1 cellular context compared by ENCODE assay signal in the genomic region with DNA sequence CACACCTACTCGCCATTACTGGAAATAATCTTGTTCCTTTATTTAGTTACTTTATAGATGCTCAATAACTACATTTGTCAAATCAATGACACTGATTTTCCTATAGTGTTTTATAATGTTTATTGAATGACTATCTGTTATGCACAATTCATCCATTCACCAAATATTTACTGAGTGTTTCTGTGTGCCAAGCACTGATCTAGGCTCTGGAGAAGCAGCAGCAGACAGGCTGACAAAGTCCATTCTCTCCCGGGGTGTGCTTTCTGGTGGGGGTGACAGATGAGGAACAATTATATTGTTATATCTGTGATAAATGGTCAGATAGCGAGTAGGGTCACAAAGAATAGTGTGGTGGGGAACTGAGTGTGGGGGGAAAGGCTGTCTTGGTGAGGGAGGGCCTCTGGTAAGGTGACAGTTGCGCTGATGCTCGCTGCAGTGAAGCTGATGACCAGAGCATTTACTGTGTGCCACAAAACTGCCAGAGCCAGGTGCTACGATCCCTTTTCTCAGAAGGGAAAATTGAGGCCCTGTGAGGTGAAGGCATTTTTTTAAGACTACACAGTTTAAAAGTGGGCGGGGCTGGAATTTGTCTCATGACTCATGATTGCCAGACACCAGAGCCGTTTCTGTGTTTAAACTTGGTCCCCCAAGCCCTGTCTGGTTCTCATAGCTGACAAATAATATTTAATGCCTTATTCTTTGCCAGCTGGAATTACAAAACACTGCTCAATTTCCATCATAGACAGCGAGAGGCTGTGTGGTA.
TF ChIP-seq lines count a peak whose summit lies in the region.

No MANE protein-coding gene starts in this region.

TF ChIP-seq in HepG2, 621 proteins besides CTCF, POLR2A, EP300 and RAD21 (continued from another document):
- TF ChIP-seq, protein P1, sequence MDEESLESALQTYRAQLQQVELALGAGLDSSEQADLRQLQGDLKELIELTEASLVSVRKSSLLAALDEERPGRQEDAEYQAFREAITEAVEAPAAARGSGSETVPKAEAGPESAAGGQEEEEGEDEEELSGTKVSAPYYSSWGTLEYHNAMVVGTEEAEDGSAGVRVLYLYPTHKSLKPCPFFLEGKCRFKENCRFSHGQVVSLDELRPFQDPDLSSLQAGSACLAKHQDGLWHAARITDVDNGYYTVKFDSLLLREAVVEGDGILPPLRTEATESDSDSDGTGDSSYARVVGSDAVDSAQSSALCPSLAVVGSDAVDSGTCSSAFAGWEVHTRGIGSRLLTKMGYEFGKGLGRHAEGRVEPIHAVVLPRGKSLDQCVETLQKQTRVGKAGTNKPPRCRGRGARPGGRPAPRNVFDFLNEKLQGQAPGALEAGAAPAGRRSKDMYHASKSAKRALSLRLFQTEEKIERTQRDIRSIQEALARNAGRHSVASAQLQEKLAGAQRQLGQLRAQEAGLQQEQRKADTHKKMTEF (CRISPR knock-in tag; IDR thresholded peaks at IDR 0.05), result 0 out of 2 replicates have a peak, but pooled peaks have one; percentile 23
- TF ChIP-seq MXI1 (IDR thresholded peaks at IDR 0.05; ENCODE audit: borderline replicate concordance, low read depth, low read length) (no peak), RELA (CRISPR knock-in tag; IDR thresholded peaks at IDR 0.05) (no peak)
- TF ChIP-seq, protein P2, sequence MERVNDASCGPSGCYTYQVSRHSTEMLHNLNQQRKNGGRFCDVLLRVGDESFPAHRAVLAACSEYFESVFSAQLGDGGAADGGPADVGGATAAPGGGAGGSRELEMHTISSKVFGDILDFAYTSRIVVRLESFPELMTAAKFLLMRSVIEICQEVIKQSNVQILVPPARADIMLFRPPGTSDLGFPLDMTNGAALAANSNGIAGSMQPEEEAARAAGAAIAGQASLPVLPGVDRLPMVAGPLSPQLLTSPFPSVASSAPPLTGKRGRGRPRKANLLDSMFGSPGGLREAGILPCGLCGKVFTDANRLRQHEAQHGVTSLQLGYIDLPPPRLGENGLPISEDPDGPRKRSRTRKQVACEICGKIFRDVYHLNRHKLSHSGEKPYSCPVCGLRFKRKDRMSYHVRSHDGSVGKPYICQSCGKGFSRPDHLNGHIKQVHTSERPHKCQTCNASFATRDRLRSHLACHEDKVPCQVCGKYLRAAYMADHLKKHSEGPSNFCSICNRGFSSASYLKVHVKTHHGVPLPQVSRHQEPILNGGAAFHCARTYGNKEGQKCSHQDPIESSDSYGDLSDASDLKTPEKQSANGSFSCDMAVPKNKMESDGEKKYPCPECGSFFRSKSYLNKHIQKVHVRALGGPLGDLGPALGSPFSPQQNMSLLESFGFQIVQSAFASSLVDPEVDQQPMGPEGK (CRISPR knock-in tag; IDR thresholded peaks at IDR 0.05), result 0 out of 2 replicates have a peak, but pooled peaks have one; percentile 19
